ENCODE assay signal across 8 cellular contexts in the genomic region with DNA sequence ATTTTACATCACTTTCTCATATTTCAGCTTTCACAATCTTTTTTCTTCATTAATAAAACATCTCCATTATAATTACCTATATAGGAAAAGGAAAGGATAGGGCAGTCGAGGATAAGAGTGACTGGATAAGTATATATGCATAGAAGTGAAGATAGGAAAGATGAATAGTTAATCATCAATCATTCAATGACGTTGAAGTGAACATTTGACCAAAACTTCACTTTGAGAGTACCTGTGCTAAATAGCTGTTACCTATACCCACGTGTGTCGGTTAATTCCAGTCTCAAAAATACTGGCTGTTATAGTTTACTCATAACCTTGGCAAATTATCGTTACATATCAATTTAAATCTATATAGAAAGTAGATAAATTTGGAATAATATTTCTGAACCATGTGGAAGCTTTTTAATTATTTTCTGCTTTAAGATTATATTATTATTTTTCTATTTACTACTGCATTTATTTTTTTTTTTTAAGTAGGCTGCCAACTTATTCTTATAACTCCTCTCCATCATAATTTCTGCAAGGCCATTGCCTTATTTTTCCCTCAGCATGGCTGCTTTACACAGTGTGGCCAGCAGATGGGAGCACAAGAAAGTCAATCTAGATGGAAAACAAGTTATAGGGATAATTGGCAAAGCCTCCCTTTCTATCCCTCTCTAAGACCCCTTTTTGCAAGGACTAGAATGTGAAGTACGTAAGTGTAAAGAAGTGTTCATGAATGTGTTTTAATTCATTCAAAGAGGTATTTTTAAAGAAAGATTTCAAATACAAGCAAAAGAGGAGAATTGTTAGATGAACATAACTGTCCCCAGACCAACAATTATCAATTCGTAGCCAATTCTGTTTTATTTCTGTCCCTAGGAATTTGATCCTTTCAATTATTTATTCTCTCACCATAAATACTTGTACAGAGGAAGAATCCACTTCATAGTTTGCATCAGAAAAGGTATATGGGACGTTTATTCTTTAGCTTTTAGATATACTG.
DNase-seq lines count a peak whose midpoint lies in the region; ATAC-seq and TF ChIP-seq lines count a peak whose summit lies in the region.

No MANE protein-coding gene starts in this region.

- no peak for TF ChIP-seq POLR2A in erythroblast (IDR thresholded peaks at IDR 0.05; ENCODE audit: low read length)

- no peaks in the 10 kb centered on the region for H3K9me2 ChIP-seq in OCI-LY1 (ENCODE audit: low read depth, low read length)

- no peaks in the 10 kb centered on the region for H3K79me2 ChIP-seq in OCI-LY1 (ENCODE audit: insufficient read depth, low read length)

- H3K4me3 ChIP-seq in AG10803 (ENCODE audit: low read length), result no peak overlapping the region
- no peak overlapping the region for H3K4me3 ChIP-seq in OCI-LY1 (ENCODE audit: low read depth, low read length, poor library complexity, severe bottlenecking)
- H3K4me3 ChIP-seq in retinal pigment epithelial cell (ENCODE audit: low read length), result no peak overlapping the region

- H3K36me3 ChIP-seq in OCI-LY1 (ENCODE audit: insufficient read depth, low read length), result no peaks in the 10 kb centered on the region

- H3F3A ChIP-seq in OCI-LY1 (ENCODE audit: insufficient read depth, low read length), result no peaks in the 10 kb centered on the region

- ATAC-seq in activated CD4-positive, CD25-positive, alpha-beta regulatory T cell treated with anti-CD3 and anti-CD28 coated beads, Interleukin-2, amount 50 U/mL, for 24 hours, result no peak
- no peak for ATAC-seq in HG03159 (IDR thresholded peaks at IDR 0.05; ENCODE audit: unreplicated experiment)

- no peaks in the 10 kb centered on the region for H4K20me1 ChIP-seq in OCI-LY1 (ENCODE audit: insufficient read depth, low read length)

- TF ChIP-seq CTCF in AG10803 (conservative IDR thresholded peaks at IDR 0.05; ENCODE audit: low read length) (peak; percentile 74), OCI-LY1 (IDR thresholded peaks at IDR 0.05; ENCODE audit: low read length) (peak; percentile 42; the same call in 1 of the 2 replicates), retinal pigment epithelial cell (conservative IDR thresholded peaks at IDR 0.05; ENCODE audit: low read depth, low read length) (peak; percentile 69)

- H3K27me3 ChIP-seq in OCI-LY1 (ENCODE audit: insufficient read depth, low read length), result no peaks in the 10 kb centered on the region

- H3K4me2 ChIP-seq in OCI-LY1 (ENCODE audit: low read length), result no peak overlapping the region

- no peaks in the 10 kb centered on the region for H3K4me1 ChIP-seq in OCI-LY1 (ENCODE audit: insufficient read depth, low read length, severe bottlenecking)

- H3K9me3 ChIP-seq in OCI-LY1 (ENCODE audit: low read length), result no peaks in the 10 kb centered on the region

- no peak overlapping the region for H3K9ac ChIP-seq in OCI-LY1 (ENCODE audit: low read length)

- DNase-seq in AG10803 (ENCODE audit: low read depth) (peak; percentile 37), H4 (ENCODE audit: low spot score) (peak; percentile 35), erythroblast (lab: John Stamatoyannopoulos, UW) (peak; percentile 22 to 41), retinal pigment epithelial cell (ENCODE audit: low read depth) (no peak), HuH-7.5 (ENCODE audit: low spot score) (no peak)

- no peak overlapping the region for H3K27ac ChIP-seq in OCI-LY1 (ENCODE audit: low read depth, low read length, poor library complexity, severe bottlenecking)

- H2AFZ ChIP-seq in OCI-LY1 (ENCODE audit: low read length), result no peak overlapping the region

Comparison
In these comparisons a context has a peak if more than half of its experiments do, and no peak if none do; other contexts are left out.
1. DNase-seq: peak in AG10803 (single experiment), H4 (single experiment) and erythroblast (2 of 2); none in retinal pigment epithelial cell (single experiment) and HuH-7.5 (single experiment).
2. Peak in every context shown above with its lines, with median percentiles within 50 percentile points of each other: CTCF ChIP-seq.